2 cellular contexts compared by ENCODE assay signal in the genomic region with DNA sequence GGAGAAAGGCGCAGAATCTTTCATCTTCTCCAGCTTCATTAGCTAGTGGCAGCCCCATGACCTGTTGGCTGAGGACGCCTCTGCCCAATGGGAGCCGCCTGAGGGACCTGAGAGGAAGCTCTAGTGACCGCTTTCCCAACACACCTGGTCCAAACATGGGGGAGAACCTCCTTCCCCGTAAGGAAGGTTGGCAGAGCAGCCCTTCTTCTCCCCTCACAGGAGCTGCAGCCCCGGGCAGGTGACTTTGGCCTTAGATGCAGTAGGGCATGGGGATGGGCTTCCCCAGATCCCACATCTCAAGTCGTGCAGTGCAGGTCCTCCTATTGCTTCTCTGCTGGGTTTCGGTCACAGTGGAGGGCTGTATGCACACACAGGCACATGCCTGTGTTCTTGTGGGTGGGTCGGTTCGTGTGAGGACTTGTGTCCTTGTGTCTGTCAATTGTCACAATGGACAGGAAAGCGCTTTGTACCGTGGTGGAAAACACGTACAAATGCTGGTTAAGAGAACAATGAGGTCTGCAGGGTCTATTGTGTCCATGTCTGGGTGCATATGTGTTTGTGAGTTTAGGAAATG.
A peak's percentile ranks its signal among the peaks of the same experiment; 100 is the strongest.
TF ChIP-seq lines count a peak whose summit lies in the region.

No MANE protein-coding gene starts in this region.

TF ChIP-seq in HEK293, 187 proteins besides CTCF, POLR2A, EP300 and RAD21:
- peak; percentile 31; the same call in 1 of the 2 replicates for TF ChIP-seq SCRT2 (tag by site-specific recombination; IDR thresholded peaks at IDR 0.05)
- peak; percentile 90 for TF ChIP-seq ZNF558 (tag by site-specific recombination; IDR thresholded peaks at IDR 0.05)
- TF ChIP-seq ZNF2 (tag by site-specific recombination; IDR thresholded peaks at IDR 0.05), result no peak
- no peak for TF ChIP-seq ZBTB21 (tag by site-specific recombination; IDR thresholded peaks at IDR 0.05)
TF ChIP-seq in HEK293: peak in this region for 2.

TF ChIP-seq in H1, 55 proteins besides CTCF, POLR2A, EP300 and RAD21:
- TF ChIP-seq FOSL1 (IDR thresholded peaks at IDR 0.05; ENCODE audit: insufficient read depth, low read depth, low read length) (no peak), SUZ12 (IDR thresholded peaks at IDR 0.05; ENCODE audit: low read length) (peak; percentile 18)
